8 cellular contexts compared by ENCODE assay signal in the genomic region with DNA sequence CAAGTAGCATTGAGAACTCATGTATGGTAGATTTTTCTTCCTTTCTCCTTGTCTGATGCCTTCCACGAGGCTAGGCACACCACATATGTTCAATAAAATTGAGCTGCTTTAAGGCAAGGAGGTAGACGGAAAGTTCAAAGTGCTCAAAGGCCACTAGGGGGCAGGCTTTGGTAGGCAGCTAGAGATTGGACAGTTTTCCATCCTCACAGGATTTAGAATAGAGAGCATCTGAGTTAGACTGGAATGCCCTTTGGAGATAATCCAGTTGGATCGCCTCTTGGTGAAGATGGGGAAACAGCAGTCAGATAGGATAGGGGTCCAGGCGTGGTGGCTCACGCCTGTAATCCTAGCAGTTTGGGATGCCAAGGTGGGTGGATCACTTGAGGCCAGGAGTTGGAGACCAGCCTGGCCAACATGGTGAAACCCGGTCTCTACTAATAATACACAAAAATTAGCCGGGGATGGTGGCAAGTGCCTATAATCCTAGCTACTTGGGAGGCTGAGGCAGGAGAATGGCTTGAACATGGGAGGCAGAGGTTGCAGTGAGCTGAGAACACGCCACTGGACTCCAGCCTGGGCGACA.
DNase-seq lines count a peak whose midpoint lies in the region; ATAC-seq, FAIRE-seq and TF ChIP-seq lines count a peak whose summit lies in the region.

No MANE protein-coding gene starts in this region.

- FAIRE-seq in A204.1 (lab: Jason Lieb, UNC), result peak; percentile 84
- FAIRE-seq in TTC549 (lab: Jason Lieb, UNC), result peak; percentile 50

- DNase-seq in NCI-H2029 treated with DMSO at 0.1 percent for 48 hours (lab: John Stamatoyannopoulos, UW) (peak; percentile 52), cardiac fibroblast (ENCODE audit: low read depth in 2 of 2) (peak; percentile 77 to 84), kidney tubule cell (ENCODE audit: low spot score) (peak; percentile 64)
- peak; percentile 25 for DNase-seq in stimulated activated CD8-positive, alpha-beta memory T cell treated with anti-CD3 and anti-CD28 coated beads, Interleukin-12 subunit alpha, Interleukin-12 subunit beta, amount 100 ng/mL, for 1 hour (ENCODE audit: low read depth)

- TF ChIP-seq CTCF in GM12872 (IDR thresholded peaks at IDR 0.05; ENCODE audit: insufficient read depth, low read depth, low read length) (peak; percentile 71), cardiac fibroblast (IDR thresholded peaks at IDR 0.05; ENCODE audit: low read depth, low read length) (peak; percentile 58)

- no peak for ATAC-seq in GM19395 (IDR thresholded peaks at IDR 0.05; ENCODE audit: unreplicated experiment)

- no peak overlapping the region for H3K4me3 ChIP-seq in cardiac fibroblast (replicated peaks in 1 of 2; ENCODE audit: low read depth in 2 of 2, low read length in 2 of 2)

Comparison
In these comparisons a context has a peak if more than half of its experiments do, and no peak if none do; other contexts are left out.
1. DNase-seq: peak in every context shown above with its lines; median percentile 80 in cardiac fibroblast; 64 in kidney tubule cell; 52 in NCI-H2029 treated with DMSO at 0.1 percent for 48 hours; 25 in stimulated activated CD8-positive, alpha-beta memory T cell treated with anti-CD3 and anti-CD28 coated beads, Interleukin-12 subunit alpha, Interleukin-12 subunit beta, amount 100 ng/mL, for 1 hour.